Comparison of ENCODE assay signal across 8 cellular contexts in the genomic region with DNA sequence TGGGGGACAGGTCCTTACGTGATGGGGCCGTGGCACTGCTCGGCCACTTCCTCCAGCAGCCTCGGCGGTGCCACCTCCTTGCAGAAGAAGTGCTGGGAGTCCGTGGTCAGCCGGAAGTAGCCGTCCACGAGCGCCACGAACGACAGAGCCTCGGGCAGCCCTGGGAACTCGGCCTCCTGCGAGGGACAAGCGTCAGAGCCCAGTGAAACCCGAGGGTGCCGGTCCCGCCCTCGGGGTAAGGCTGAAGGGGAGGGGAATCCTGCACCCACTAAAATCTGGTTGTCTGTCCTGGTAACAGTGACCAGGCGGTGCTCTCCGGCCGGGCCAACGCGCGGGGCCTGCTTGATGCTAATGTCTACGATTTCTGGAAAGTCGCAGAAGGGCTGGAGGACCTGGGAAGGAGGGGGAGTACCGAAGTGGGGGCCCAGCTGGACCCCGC. TPM values are rescaled to one million over a fixed set of nuclear protein-coding genes. Genes with fewer than 3 reads are reported as not detected.
DNase-seq lines count a peak whose midpoint lies in the region; ATAC-seq and TF ChIP-seq lines count a peak whose summit lies in the region.
"Had no signal": no experiment of that assay in that cellular context is flagged by ENCODE, and none has a peak within 500 bp of the region (broad histone marks: within the 10 kb centered on the region; RNA-seq: fewer than 3 reads in every experiment).

No MANE protein-coding gene starts in this region.

- H3K4me1 Mint-ChIP-seq in type B pancreatic cell (ENCODE audit: unreplicated experiment), result no peaks in the 10 kb centered on the region

- no peak for DNase-seq in breast epithelium (ENCODE audit: low spot score in 2 of 2)
- DNase-seq in mammary epithelial cell, result no peak
- no peak for DNase-seq in type B pancreatic cell (ENCODE audit: extremely low spot score, unreplicated experiment)
- no peak for DNase-seq in kidney glomerular epithelial cell (lab: John Stamatoyannopoulos, UW)
- DNase-seq: GOT3 had no signal

- 96% methylated on average over 5 of the region's 30 CpGs for WGBS in mammary epithelial cell (ENCODE audit: low coverage, missing lambda C conversion rate)

- dilution Hi-C loops in mammary epithelial cell (cut with HindIII; ENCODE audit: low sequenced_read_pairs), result no loop called here

- no peak overlapping the region for H2AFZ ChIP-seq in mammary epithelial cell (ENCODE audit: low read depth, low read length)

- H3K4me1 ChIP-seq in breast epithelium (no peaks in the 10 kb centered on the region), mammary epithelial cell (ENCODE audit: insufficient read depth, low read length) (peaks cover 6% of the 10 kb centered on the region), iPS-18a (ENCODE audit: control insufficient read depth, low read depth, low read length) (no peaks in the 10 kb centered on the region)

- H3K27me3 ChIP-seq in breast epithelium, result no peaks in the 10 kb centered on the region
- no peaks in the 10 kb centered on the region for H3K27me3 ChIP-seq in mammary epithelial cell (ENCODE audit: insufficient read depth, low read length)
- H3K27me3 ChIP-seq in iPS-18a (ENCODE audit: control insufficient read depth, insufficient read depth, low read length), result peaks cover 17% of the 10 kb centered on the region

- no peaks in the 10 kb centered on the region for H3K9me3 ChIP-seq in breast epithelium
- H3K9me3 ChIP-seq in mammary epithelial cell (replicated peaks; ENCODE audit: insufficient read depth, low read length), result no peaks in the 10 kb centered on the region
- no peaks in the 10 kb centered on the region for H3K9me3 ChIP-seq in iPS-18a (ENCODE audit: control insufficient read depth, low read depth, low read length)

- H3K4me3 ChIP-seq in breast epithelium, result peak overlapping the region; percentile 2 to 59 (median 46)
- no peak overlapping the region for H3K4me3 ChIP-seq in mammary epithelial cell (replicated peaks in 1 of 3; ENCODE audit: insufficient read depth in 1 of 3, low read depth in 2 of 3, low read length in 3 of 3)
- peak overlapping the region; percentile 70 for H3K4me3 ChIP-seq in iPS-18a (ENCODE audit: low read length)

- H3K4me2 ChIP-seq in mammary epithelial cell (ENCODE audit: insufficient read depth, low read depth, low read length), result no peak overlapping the region

- H3K36me3 ChIP-seq in breast epithelium, result no peaks in the 10 kb centered on the region
- H3K36me3 ChIP-seq in mammary epithelial cell (ENCODE audit: insufficient read depth, low read length), result no peaks in the 10 kb centered on the region
- H3K36me3 ChIP-seq in iPS-18a (ENCODE audit: control insufficient read depth, low read depth, low read length), result no peaks in the 10 kb centered on the region

- H3K36me3 Mint-ChIP-seq in type B pancreatic cell, result no peaks in the 10 kb centered on the region

- no peak overlapping the region for H3K27ac Mint-ChIP-seq in type B pancreatic cell

- no peak for TF ChIP-seq CTCF in breast epithelium (IDR thresholded peaks at IDR 0.05)
- TF ChIP-seq CTCF in mammary epithelial cell (conservative IDR thresholded peaks at IDR 0.05 in 1 of 2, IDR thresholded peaks at IDR 0.05 in 1 of 2; ENCODE audit: extremely low read depth in 1 of 2, insufficient read depth in 1 of 2, low read depth in 1 of 2, low read length in 2 of 2), result no peak
- TF ChIP-seq CTCF in type B pancreatic cell (conservative IDR thresholded peaks at IDR 0.05), result no peak

- BruUV-seq in mammary epithelial cell (replicated peaks; lab: Mats Ljungman, UMichigan), result no TSS peak

- CTCF ChIA-PET in mammary epithelial cell (lab: Charles Lee; ENCODE audit: low non-redundant PET), result no interaction called here

- ATAC-seq in HG02759 (IDR thresholded peaks at IDR 0.05; ENCODE audit: unreplicated experiment), result no peak

- H3K9me3 Mint-ChIP-seq in type B pancreatic cell, result no peaks in the 10 kb centered on the region

- peaks cover 30% of the 10 kb centered on the region for H3K27me3 Mint-ChIP-seq in type B pancreatic cell

- H3K4me3 Mint-ChIP-seq in type B pancreatic cell, result peak overlapping the region; percentile 83

- TF ChIP-seq POLR2A in breast epithelium (IDR thresholded peaks at IDR 0.05), result no peak

- in situ Hi-C loops in mammary epithelial cell (cut with MboI; ENCODE audit: low sequenced_read_pairs in 2 of 2), result no loop called here

- H3K79me2 ChIP-seq in mammary epithelial cell (ENCODE audit: insufficient read depth, low read length), result no peaks in the 10 kb centered on the region

- intact Hi-C loops in breast epithelium (cut with DNase I; ENCODE audit: low total_unique reads) (no loop called here), mammary epithelial cell (cut with micrococcal nuclease) (no loop called here)

- H3K9ac ChIP-seq in mammary epithelial cell (ENCODE audit: insufficient read depth, low read length), result no peak overlapping the region
- H3K9ac ChIP-seq in iPS-18a (ENCODE audit: low read length), result no peak overlapping the region

- no peaks in the 10 kb centered on the region for H4K20me1 ChIP-seq in mammary epithelial cell (ENCODE audit: insufficient read depth, low read length)

- H3K27ac ChIP-seq in breast epithelium (peak overlapping the region in 1 of 2 donors; percentile 67), mammary epithelial cell (ENCODE audit: insufficient read depth, low read depth, low read length) (no peak overlapping the region), iPS-18a (ENCODE audit: low read length) (no peak overlapping the region)

RNA-seq across cellular contexts. Expression of gene JAK3, which starts 6.4 kb away (rescaled TPM):
- total RNA-seq in breast epithelium (10 to 100 TPM in 1 of 3 donors, 1 to 10 TPM in 2; 2.8 to 13.1 (median 3.5) TPM), mammary epithelial cell (1 to 10 TPM in 1 of 2 donors, under 1 TPM in 1; 0.31 to 8.2 TPM), type B pancreatic cell (ENCODE audit: low replicate concordance) (1.4 and 4.3 TPM in 2 replicates)
- 0.15 TPM for polyA plus RNA-seq in mammary epithelial cell
- polyA minus RNA-seq in mammary epithelial cell, result 0.98 TPM

RNA-seq across cellular contexts. Expression of gene RPL18A, which starts 18.3 kb away (rescaled TPM):
- total RNA-seq in breast epithelium, result 1,000 to 10,000 TPM; 1,333 to 1,973 (median 1,587) TPM
- total RNA-seq in mammary epithelial cell, result 1,000 to 10,000 TPM; 1,272 to 2,030 TPM
- 1,907 TPM for polyA plus RNA-seq in mammary epithelial cell
- 452 TPM for polyA minus RNA-seq in mammary epithelial cell
- total RNA-seq in type B pancreatic cell (ENCODE audit: low replicate concordance), result 2,506 and 2,537 TPM in 2 replicates

RNA-seq across cellular contexts. Expression of gene INSL3, which starts 20.1 kb away (rescaled TPM):
- total RNA-seq in breast epithelium (under 1 TPM in 1 of 3 donors, not detected in 2; 0.66 TPM), mammary epithelial cell (not detected), type B pancreatic cell (ENCODE audit: low replicate concordance) (not detected in 2 replicates)
- not detected for polyA plus RNA-seq in mammary epithelial cell
- polyA minus RNA-seq in mammary epithelial cell, result not detected
- total RNA-seq: dermis microvascular lymphatic vessel endothelial cell had no signal

RNA-seq across cellular contexts. Expression of gene SLC5A5, which starts 30.4 kb away (rescaled TPM):
- not detected for total RNA-seq in breast epithelium
- total RNA-seq in mammary epithelial cell, result not detected
- not detected for polyA plus RNA-seq in mammary epithelial cell
- not detected for polyA minus RNA-seq in mammary epithelial cell
- 0.75 and 2.3 TPM in 2 replicates for total RNA-seq in type B pancreatic cell (ENCODE audit: low replicate concordance)
- total RNA-seq: dermis microvascular lymphatic vessel endothelial cell had no signal

RNA-seq across cellular contexts. Expression of gene B3GNT3, which starts 46.5 kb away (rescaled TPM):
- 1 to 10 TPM in 2 of 3 donors, under 1 TPM in 1; 0.32 to 6.9 (median 2.0) TPM for total RNA-seq in breast epithelium
- total RNA-seq in mammary epithelial cell, result 10 to 100 TPM in 1 of 2 donors, 1 to 10 TPM in 1; 2.3 to 18.6 TPM
- 7.5 TPM for polyA plus RNA-seq in mammary epithelial cell
- polyA minus RNA-seq in mammary epithelial cell, result 11.2 TPM
- total RNA-seq in type B pancreatic cell (ENCODE audit: low replicate concordance), result 12.3 and 22.6 TPM in 2 replicates

Comparison
In these comparisons a context has a peak if more than half of its experiments do, and no peak if none do; other contexts are left out.
1. H3K4me3 ChIP-seq: peak in breast epithelium (3 of 3) and iPS-18a (single experiment); none in mammary epithelial cell (0 of 3).